In the genomic region with DNA sequence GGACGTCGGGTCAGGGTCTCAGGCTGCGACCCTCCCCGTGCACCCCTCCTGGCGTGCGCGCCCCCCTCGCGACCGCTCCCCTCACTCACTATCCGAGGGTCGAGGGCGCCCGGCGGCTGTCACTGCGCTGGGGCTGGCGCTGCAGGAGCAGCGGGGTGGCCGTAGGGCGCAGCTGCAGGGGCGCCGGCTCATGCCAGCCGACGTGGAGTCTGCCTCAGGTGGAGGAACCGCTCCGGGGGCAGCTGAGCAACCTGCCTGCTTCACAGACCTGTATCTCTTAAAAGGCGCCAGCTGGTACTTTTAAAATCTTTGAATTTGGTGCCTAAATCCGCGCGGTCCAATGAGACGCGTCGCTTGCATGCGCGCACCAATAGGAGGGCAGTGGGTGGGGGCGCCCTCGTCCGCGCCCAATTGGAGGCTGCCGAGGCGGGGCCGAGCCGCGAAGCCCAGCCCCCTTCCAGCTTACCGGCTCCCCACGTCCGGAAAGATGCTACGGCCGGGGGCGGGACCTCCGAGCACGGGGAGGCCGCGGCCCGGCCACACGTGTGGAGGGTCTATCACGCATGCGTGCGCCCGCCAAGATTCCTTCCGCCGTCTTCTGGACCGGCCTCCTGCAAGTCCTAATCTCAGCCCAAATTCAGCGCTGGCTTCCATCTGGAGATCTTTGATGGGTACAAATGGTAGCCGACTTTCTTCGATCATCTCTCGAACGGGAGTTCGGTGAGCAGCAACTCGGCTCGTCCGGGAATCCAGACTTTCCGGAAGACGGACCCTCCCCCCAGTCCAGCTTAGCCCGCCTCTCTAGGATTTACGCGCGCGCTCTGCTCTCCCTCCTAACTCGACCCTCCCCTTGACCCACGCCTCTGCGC, we compare ENCODE assay signal across 1 cellular context.
TF ChIP-seq lines count a peak whose summit lies in the region.

A gene with protein sequence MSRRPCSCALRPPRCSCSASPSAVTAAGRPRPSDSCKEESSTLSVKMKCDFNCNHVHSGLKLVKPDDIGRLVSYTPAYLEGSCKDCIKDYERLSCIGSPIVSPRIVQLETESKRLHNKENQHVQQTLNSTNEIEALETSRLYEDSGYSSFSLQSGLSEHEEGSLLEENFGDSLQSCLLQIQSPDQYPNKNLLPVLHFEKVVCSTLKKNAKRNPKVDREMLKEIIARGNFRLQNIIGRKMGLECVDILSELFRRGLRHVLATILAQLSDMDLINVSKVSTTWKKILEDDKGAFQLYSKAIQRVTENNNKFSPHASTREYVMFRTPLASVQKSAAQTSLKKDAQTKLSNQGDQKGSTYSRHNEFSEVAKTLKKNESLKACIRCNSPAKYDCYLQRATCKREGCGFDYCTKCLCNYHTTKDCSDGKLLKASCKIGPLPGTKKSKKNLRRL (minus strand): TSS at position 274 of the 869 bp plus-strand sequence. CDS start 82 bp downstream, at position 192.

TF ChIP-seq in K562, 482 proteins besides CTCF, POLR2A, EP300 and RAD21 (continued from another document and continues in another):
- peak; percentile 62; the same call in 1 of the 2 replicates for TF ChIP-seq ZBTB17 (CRISPR knock-in tag; IDR thresholded peaks at IDR 0.05)
- peak; percentile 98 for TF ChIP-seq TGIF2 (CRISPR knock-in tag; IDR thresholded peaks at IDR 0.05)
- no peak for TF ChIP-seq NUFIP1 (IDR thresholded peaks at IDR 0.05; ENCODE audit: partially characterized antibody)
- TF ChIP-seq FOXJ3 (CRISPR knock-in tag; IDR thresholded peaks at IDR 0.05): no peak
- TF ChIP-seq ZNF77 (CRISPR knock-in tag; IDR thresholded peaks at IDR 0.05): no peak
- TF ChIP-seq RBM25 (IDR thresholded peaks at IDR 0.05; ENCODE audit: low read depth, low read length, severe bottlenecking): peak; percentile 100
- TF ChIP-seq ZNF197 (CRISPR knock-in tag; IDR thresholded peaks at IDR 0.05; ENCODE audit: low read depth): no peak
- TF ChIP-seq SLC30A9 (CRISPR knock-in tag; IDR thresholded peaks at IDR 0.05): no peak
- TF ChIP-seq, protein P1, sequence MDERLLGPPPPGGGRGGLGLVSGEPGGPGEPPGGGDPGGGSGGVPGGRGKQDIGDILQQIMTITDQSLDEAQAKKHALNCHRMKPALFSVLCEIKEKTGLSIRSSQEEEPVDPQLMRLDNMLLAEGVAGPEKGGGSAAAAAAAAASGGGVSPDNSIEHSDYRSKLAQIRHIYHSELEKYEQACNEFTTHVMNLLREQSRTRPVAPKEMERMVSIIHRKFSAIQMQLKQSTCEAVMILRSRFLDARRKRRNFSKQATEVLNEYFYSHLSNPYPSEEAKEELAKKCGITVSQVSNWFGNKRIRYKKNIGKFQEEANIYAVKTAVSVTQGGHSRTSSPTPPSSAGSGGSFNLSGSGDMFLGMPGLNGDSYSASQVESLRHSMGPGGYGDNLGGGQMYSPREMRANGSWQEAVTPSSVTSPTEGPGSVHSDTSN (CRISPR knock-in tag; IDR thresholded peaks at IDR 0.05; ENCODE audit: low read depth): no peak
- TF ChIP-seq, protein P1 (tag; conservative IDR thresholded peaks at IDR 0.05; ENCODE audit: low read depth): peak; percentile 50; the same call in 1 of the 2 replicates
- no peak for TF ChIP-seq TAL1 (IDR thresholded peaks at IDR 0.05)
- TF ChIP-seq E2F3 (CRISPR knock-in tag; IDR thresholded peaks at IDR 0.05): peak; percentile 97
- TF ChIP-seq, protein P2, sequence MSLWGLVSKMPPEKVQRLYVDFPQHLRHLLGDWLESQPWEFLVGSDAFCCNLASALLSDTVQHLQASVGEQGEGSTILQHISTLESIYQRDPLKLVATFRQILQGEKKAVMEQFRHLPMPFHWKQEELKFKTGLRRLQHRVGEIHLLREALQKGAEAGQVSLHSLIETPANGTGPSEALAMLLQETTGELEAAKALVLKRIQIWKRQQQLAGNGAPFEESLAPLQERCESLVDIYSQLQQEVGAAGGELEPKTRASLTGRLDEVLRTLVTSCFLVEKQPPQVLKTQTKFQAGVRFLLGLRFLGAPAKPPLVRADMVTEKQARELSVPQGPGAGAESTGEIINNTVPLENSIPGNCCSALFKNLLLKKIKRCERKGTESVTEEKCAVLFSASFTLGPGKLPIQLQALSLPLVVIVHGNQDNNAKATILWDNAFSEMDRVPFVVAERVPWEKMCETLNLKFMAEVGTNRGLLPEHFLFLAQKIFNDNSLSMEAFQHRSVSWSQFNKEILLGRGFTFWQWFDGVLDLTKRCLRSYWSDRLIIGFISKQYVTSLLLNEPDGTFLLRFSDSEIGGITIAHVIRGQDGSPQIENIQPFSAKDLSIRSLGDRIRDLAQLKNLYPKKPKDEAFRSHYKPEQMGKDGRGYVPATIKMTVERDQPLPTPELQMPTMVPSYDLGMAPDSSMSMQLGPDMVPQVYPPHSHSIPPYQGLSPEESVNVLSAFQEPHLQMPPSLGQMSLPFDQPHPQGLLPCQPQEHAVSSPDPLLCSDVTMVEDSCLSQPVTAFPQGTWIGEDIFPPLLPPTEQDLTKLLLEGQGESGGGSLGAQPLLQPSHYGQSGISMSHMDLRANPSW (CRISPR knock-in tag; IDR thresholded peaks at IDR 0.05): peak; percentile 94; the same call in 1 of the 2 replicates
- TF ChIP-seq, protein P3, sequence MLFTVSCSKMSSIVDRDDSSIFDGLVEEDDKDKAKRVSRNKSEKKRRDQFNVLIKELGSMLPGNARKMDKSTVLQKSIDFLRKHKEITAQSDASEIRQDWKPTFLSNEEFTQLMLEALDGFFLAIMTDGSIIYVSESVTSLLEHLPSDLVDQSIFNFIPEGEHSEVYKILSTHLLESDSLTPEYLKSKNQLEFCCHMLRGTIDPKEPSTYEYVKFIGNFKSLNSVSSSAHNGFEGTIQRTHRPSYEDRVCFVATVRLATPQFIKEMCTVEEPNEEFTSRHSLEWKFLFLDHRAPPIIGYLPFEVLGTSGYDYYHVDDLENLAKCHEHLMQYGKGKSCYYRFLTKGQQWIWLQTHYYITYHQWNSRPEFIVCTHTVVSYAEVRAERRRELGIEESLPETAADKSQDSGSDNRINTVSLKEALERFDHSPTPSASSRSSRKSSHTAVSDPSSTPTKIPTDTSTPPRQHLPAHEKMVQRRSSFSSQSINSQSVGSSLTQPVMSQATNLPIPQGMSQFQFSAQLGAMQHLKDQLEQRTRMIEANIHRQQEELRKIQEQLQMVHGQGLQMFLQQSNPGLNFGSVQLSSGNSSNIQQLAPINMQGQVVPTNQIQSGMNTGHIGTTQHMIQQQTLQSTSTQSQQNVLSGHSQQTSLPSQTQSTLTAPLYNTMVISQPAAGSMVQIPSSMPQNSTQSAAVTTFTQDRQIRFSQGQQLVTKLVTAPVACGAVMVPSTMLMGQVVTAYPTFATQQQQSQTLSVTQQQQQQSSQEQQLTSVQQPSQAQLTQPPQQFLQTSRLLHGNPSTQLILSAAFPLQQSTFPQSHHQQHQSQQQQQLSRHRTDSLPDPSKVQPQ (CRISPR knock-in tag; IDR thresholded peaks at IDR 0.05; ENCODE audit: borderline replicate concordance): peak; percentile 67; the same call in 1 of the 2 replicates
- peak; percentile 72 for TF ChIP-seq SMAD1 (IDR thresholded peaks at IDR 0.05; ENCODE audit: low read depth, low read length, partially characterized antibody)
- TF ChIP-seq DACH1 (IDR thresholded peaks at IDR 0.05; ENCODE audit: partially characterized antibody): peak; percentile 94
- TF ChIP-seq SAFB2 (IDR thresholded peaks at IDR 0.05; ENCODE audit: borderline replicate concordance, low read depth, low read length, severe bottlenecking): no peak
- no peak; the same call in 1 of the 2 replicates for TF ChIP-seq ZNF274 (IDR thresholded peaks at IDR 0.05; ENCODE audit: borderline replicate concordance, low read depth, low read length)
- TF ChIP-seq KDM4B (IDR thresholded peaks at IDR 0.05; ENCODE audit: borderline replicate concordance in 2 of 2, low read depth in 1 of 2): no peak
- TF ChIP-seq NFE2 (IDR thresholded peaks at IDR 0.05; ENCODE audit: low read depth): no peak
- no peak for TF ChIP-seq TCFL5 (CRISPR knock-in tag; conservative IDR thresholded peaks at IDR 0.05)
- TF ChIP-seq CBX1 (IDR thresholded peaks at IDR 0.05; ENCODE audit: low read depth): no peak
- peak; percentile 91 for TF ChIP-seq TAF1 (IDR thresholded peaks at IDR 0.05; ENCODE audit: control insufficient read depth, extremely low read depth, insufficient read depth, low read length, severe bottlenecking)
- peak; percentile 67 for TF ChIP-seq CCNT2 (IDR thresholded peaks at IDR 0.05; ENCODE audit: borderline replicate concordance, extremely low read depth, insufficient read length, low read depth, low read length)
- TF ChIP-seq POLR2AphosphoS5 (IDR thresholded peaks at IDR 0.05; ENCODE audit: control insufficient read depth, insufficient read depth, low read depth, low read length): peak; percentile 86
- peak; percentile 79 for TF ChIP-seq SIN3B (IDR thresholded peaks at IDR 0.05; ENCODE audit: low read depth)
- peak; percentile 97 for TF ChIP-seq HNRNPL (IDR thresholded peaks at IDR 0.05; ENCODE audit: low read depth, low read length)
- TF ChIP-seq, protein P4, sequence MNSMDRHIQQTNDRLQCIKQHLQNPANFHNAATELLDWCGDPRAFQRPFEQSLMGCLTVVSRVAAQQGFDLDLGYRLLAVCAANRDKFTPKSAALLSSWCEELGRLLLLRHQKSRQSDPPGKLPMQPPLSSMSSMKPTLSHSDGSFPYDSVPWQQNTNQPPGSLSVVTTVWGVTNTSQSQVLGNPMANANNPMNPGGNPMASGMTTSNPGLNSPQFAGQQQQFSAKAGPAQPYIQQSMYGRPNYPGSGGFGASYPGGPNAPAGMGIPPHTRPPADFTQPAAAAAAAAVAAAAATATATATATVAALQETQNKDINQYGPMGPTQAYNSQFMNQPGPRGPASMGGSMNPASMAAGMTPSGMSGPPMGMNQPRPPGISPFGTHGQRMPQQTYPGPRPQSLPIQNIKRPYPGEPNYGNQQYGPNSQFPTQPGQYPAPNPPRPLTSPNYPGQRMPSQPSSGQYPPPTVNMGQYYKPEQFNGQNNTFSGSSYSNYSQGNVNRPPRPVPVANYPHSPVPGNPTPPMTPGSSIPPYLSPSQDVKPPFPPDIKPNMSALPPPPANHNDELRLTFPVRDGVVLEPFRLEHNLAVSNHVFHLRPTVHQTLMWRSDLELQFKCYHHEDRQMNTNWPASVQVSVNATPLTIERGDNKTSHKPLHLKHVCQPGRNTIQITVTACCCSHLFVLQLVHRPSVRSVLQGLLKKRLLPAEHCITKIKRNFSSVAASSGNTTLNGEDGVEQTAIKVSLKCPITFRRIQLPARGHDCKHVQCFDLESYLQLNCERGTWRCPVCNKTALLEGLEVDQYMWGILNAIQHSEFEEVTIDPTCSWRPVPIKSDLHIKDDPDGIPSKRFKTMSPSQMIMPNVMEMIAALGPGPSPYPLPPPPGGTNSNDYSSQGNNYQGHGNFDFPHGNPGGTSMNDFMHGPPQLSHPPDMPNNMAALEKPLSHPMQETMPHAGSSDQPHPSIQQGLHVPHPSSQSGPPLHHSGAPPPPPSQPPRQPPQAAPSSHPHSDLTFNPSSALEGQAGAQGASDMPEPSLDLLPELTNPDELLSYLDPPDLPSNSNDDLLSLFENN (IDR thresholded peaks at IDR 0.05; ENCODE audit: low read depth in 2 of 2, low read length in 2 of 2): no peak
- no peak for TF ChIP-seq ZNF282 (CRISPR knock-in tag; IDR thresholded peaks at IDR 0.05)
- peak; percentile 99 for TF ChIP-seq EP400 (IDR thresholded peaks at IDR 0.05)
- TF ChIP-seq SIN3A (IDR thresholded peaks at IDR 0.05; ENCODE audit: borderline replicate concordance in 2 of 2, control insufficient read depth in 1 of 2, low read depth in 2 of 2, low read length in 2 of 2): peak; percentile 97 to 100
- TF ChIP-seq MYNN (IDR thresholded peaks at IDR 0.05): peak; percentile 48; the same call in 1 of the 2 replicates
- TF ChIP-seq MYNN (CRISPR knock-in tag; IDR thresholded peaks at IDR 0.05): no peak
- TF ChIP-seq PTBP1 (IDR thresholded peaks at IDR 0.05; ENCODE audit: low read depth, low read length): no peak
- TF ChIP-seq, protein P5, sequence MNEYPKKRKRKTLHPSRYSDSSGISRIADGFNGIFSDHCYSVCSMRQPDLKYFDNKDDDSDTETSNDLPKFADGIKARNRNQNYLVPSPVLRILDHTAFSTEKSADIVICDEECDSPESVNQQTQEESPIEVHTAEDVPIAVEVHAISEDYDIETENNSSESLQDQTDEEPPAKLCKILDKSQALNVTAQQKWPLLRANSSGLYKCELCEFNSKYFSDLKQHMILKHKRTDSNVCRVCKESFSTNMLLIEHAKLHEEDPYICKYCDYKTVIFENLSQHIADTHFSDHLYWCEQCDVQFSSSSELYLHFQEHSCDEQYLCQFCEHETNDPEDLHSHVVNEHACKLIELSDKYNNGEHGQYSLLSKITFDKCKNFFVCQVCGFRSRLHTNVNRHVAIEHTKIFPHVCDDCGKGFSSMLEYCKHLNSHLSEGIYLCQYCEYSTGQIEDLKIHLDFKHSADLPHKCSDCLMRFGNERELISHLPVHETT (CRISPR knock-in tag; conservative IDR thresholded peaks at IDR 0.05 in 1 of 2, IDR thresholded peaks at IDR 0.05 in 1 of 2): peak in 1 of 2 experiments; percentile 65; a peak in 2 of 4 replicates
- TF ChIP-seq, protein P6, sequence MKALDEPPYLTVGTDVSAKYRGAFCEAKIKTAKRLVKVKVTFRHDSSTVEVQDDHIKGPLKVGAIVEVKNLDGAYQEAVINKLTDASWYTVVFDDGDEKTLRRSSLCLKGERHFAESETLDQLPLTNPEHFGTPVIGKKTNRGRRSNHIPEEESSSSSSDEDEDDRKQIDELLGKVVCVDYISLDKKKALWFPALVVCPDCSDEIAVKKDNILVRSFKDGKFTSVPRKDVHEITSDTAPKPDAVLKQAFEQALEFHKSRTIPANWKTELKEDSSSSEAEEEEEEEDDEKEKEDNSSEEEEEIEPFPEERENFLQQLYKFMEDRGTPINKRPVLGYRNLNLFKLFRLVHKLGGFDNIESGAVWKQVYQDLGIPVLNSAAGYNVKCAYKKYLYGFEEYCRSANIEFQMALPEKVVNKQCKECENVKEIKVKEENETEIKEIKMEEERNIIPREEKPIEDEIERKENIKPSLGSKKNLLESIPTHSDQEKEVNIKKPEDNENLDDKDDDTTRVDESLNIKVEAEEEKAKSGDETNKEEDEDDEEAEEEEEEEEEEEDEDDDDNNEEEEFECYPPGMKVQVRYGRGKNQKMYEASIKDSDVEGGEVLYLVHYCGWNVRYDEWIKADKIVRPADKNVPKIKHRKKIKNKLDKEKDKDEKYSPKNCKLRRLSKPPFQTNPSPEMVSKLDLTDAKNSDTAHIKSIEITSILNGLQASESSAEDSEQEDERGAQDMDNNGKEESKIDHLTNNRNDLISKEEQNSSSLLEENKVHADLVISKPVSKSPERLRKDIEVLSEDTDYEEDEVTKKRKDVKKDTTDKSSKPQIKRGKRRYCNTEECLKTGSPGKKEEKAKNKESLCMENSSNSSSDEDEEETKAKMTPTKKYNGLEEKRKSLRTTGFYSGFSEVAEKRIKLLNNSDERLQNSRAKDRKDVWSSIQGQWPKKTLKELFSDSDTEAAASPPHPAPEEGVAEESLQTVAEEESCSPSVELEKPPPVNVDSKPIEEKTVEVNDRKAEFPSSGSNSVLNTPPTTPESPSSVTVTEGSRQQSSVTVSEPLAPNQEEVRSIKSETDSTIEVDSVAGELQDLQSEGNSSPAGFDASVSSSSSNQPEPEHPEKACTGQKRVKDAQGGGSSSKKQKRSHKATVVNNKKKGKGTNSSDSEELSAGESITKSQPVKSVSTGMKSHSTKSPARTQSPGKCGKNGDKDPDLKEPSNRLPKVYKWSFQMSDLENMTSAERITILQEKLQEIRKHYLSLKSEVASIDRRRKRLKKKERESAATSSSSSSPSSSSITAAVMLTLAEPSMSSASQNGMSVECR (CRISPR knock-in tag; IDR thresholded peaks at IDR 0.05): peak; percentile 99
- no peak for TF ChIP-seq MECOM (CRISPR knock-in tag; IDR thresholded peaks at IDR 0.05)
- peak; percentile 54 for TF ChIP-seq TAF7 (tag; IDR thresholded peaks at IDR 0.05)
- TF ChIP-seq BRD4 (IDR thresholded peaks at IDR 0.05): no peak
